8 cellular contexts compared by ENCODE assay signal in genomic region chr2:152468832-152469692, GRCh38.
DNase-seq lines count a peak whose midpoint lies in the region; ATAC-seq and TF ChIP-seq lines count a peak whose summit lies in the region.

No MANE protein-coding gene starts in this region.

- no peak for ATAC-seq in natural killer cell treated with Interleukin-12 subunit alpha and Interleukin-12 subunit beta and Interleukin-15 and Interleukin-18, amount 100 ng/mL, for 72 hours

- peaks cover 11 to 23% of the 10 kb centered on the region in 2 donors for H3K27me3 Mint-ChIP-seq in natural killer cell treated with Interleukin-12 subunit alpha and Interleukin-12 subunit beta and Interleukin-15 and Interleukin-18, amount 100 ng/mL, for 72 hours

- H3K27ac ChIP-seq in cingulate gyrus (ENCODE audit: low read depth, low read length), result peak overlapping the region; percentile 96

- no peak overlapping the region for H3K27ac Mint-ChIP-seq in natural killer cell treated with Interleukin-12 subunit alpha and Interleukin-12 subunit beta and Interleukin-15 and Interleukin-18, amount 100 ng/mL, for 72 hours

- no peaks in the 10 kb centered on the region for H3K36me3 Mint-ChIP-seq in natural killer cell treated with Interleukin-12 subunit alpha and Interleukin-12 subunit beta and Interleukin-15 and Interleukin-18, amount 100 ng/mL, for 72 hours

- DNase-seq in GM13976 (ENCODE audit: low spot score) (peak; percentile 17), NCI-H2029 (lab: John Stamatoyannopoulos, UW) (peak; percentile 28), NCI-H146 (lab: John Stamatoyannopoulos, UW) (no peak), iPS-NIHi11 (ENCODE audit: low spot score) (no peak), DMS 273 treated with DMSO at 0.1 percent for 48 hours (lab: John Stamatoyannopoulos, UW) (no peak)
- no peak for DNase-seq in natural killer cell treated with Interleukin-12 subunit alpha and Interleukin-12 subunit beta and Interleukin-15 and Interleukin-18, amount 100 ng/mL, for 72 hours (ENCODE audit: low spot score)
- DNase-seq in activated CD4-positive, alpha-beta T cell treated with anti-CD3 and anti-CD28 coated beads for 48 hours, result no peak

- H3K9me3 Mint-ChIP-seq in natural killer cell treated with Interleukin-12 subunit alpha and Interleukin-12 subunit beta and Interleukin-15 and Interleukin-18, amount 100 ng/mL, for 72 hours, result no peaks in the 10 kb centered on the region

- TF ChIP-seq CTCF in GM13976 (IDR thresholded peaks at IDR 0.05; ENCODE audit: borderline replicate concordance, control extremely low read depth, extremely low read depth, insufficient read depth, missing control alignments), result no peak

- peaks cover 6 to 9% of the 10 kb centered on the region in 2 donors for H3K4me1 Mint-ChIP-seq in natural killer cell treated with Interleukin-12 subunit alpha and Interleukin-12 subunit beta and Interleukin-15 and Interleukin-18, amount 100 ng/mL, for 72 hours (ENCODE audit: low read depth in 2 of 2)

- in situ Hi-C loops in GM13976 (cut with MboI; ENCODE audit: low sequenced_read_pairs, unreplicated experiment), result no loop called here

- peak overlapping the region; percentile 39 for H3K4me3 Mint-ChIP-seq in natural killer cell treated with Interleukin-12 subunit alpha and Interleukin-12 subunit beta and Interleukin-15 and Interleukin-18, amount 100 ng/mL, for 72 hours

Comparison
In these comparisons a context has a peak if more than half of its experiments do, and no peak if none do; other contexts are left out.
1. DNase-seq: peak in GM13976 (single experiment) and NCI-H2029 (single experiment); none in natural killer cell treated with Interleukin-12 subunit alpha and Interleukin-12 subunit beta and Interleukin-15 and Interleukin-18, amount 100 ng/mL, for 72 hours (single experiment), NCI-H146 (single experiment), iPS-NIHi11 (single experiment), activated CD4-positive, alpha-beta T cell treated with anti-CD3 and anti-CD28 coated beads for 48 hours (single experiment) and DMS 273 treated with DMSO at 0.1 percent for 48 hours (single experiment).